24 cellular contexts compared by ENCODE assay signal in genomic region chr3:22523925-22524324, GRCh38.
DNase-seq lines count a peak whose midpoint lies in the region; ATAC-seq, FAIRE-seq and TF ChIP-seq lines count a peak whose summit lies in the region.
"Had no signal": no experiment of that assay in that cellular context is flagged by ENCODE, and none has a peak within 500 bp of the region (broad histone marks: within the 10 kb centered on the region; RNA-seq: fewer than 3 reads in every experiment).

No MANE protein-coding gene starts in this region.

- TF ChIP-seq POLR2A in HepG2 (IDR thresholded peaks at IDR 0.05; ENCODE audit: insufficient read depth in 1 of 2, low read depth in 2 of 2, low read length in 2 of 2) = no peak
- no peak for TF ChIP-seq POLR2A in right lobe of liver (IDR thresholded peaks at IDR 0.05)
- TF ChIP-seq POLR2A in K562 (conservative IDR thresholded peaks at IDR 0.05) = no peak

- in situ Hi-C loops in HepG2 (cut with HindIII; ENCODE audit: extremely low pct_ligation_motif_present, low pct_unique_long_range_greater_than_20kb) (no loop called here), K562 (cut with MboI) (no loop called here)

- no peak for TF ChIP-seq RAD21 in HepG2 (CRISPR knock-in tag; IDR thresholded peaks at IDR 0.05)
- TF ChIP-seq RAD21 in K562 (CRISPR knock-in tag; conservative IDR thresholded peaks at IDR 0.05 in 1 of 2, IDR thresholded peaks at IDR 0.05 in 1 of 2) = no peak

- H3K9ac ChIP-seq in HepG2 (ENCODE audit: insufficient read depth, low read depth, low read length) (no peak overlapping the region), K562 (ENCODE audit: insufficient read depth in 1 of 2, low read depth in 2 of 2, low read length in 2 of 2) (no peak overlapping the region)
- H3K9ac ChIP-seq: BLaER1 had no signal

- H3K79me2 ChIP-seq in HepG2 (ENCODE audit: insufficient read depth, low read length) = no peaks in the 10 kb centered on the region
- no peaks in the 10 kb centered on the region for H3K79me2 ChIP-seq in K562 (ENCODE audit: control insufficient read depth, insufficient read depth, low read length)

- WGBS in HepG2 (ENCODE audit: low lambda C conversion rate) = 19% methylated on average over 3 of the region's 3 CpGs
- WGBS in right lobe of liver (ENCODE audit: insufficient coverage, low coverage, low lambda C conversion rate, missing lambda C conversion rate) = 60% methylated on average over 3 of the region's 3 CpGs
- WGBS in K562 (ENCODE audit: insufficient coverage, low coverage, missing lambda C conversion rate) = 3% methylated on average over 3 of the region's 3 CpGs

- TF ChIP-seq CTCF in HepG2 (CRISPR knock-in tag; IDR thresholded peaks at IDR 0.05) (no peak), right lobe of liver (IDR thresholded peaks at IDR 0.05) (no peak), K562 (IDR thresholded peaks at IDR 0.05 in 2 of 3, conservative IDR thresholded peaks at IDR 0.05 in 1 of 3; ENCODE audit: insufficient read depth in 2 of 3, low read depth in 1 of 3, low read length in 3 of 3) (no peak)

- H3K9me1 ChIP-seq in K562 (ENCODE audit: control insufficient read depth, insufficient read depth, low read length) = no peaks in the 10 kb centered on the region

- POLR2A ChIA-PET in HepG2 (lab: Yijun Ruan, JAX) = no interaction called here
- POLR2A ChIA-PET in K562 (lab: Yijun Ruan, JAX) = no interaction called here

- FAIRE-seq in HepG2 (lab: Jason Lieb, UNC) = no peak
- no peak for FAIRE-seq in K562 (lab: Jason Lieb, UNC)
- FAIRE-seq: GM12878, GM12892, GM18507 had no signal

- no peak for TF ChIP-seq EP300 in HepG2 (IDR thresholded peaks at IDR 0.05; ENCODE audit: low read depth in 2 of 2, low read length in 2 of 2)
- no peak for TF ChIP-seq EP300 in HepG2 (CRISPR knock-in tag; IDR thresholded peaks at IDR 0.05; ENCODE audit: borderline replicate concordance)
- TF ChIP-seq EP300 in K562 (IDR thresholded peaks at IDR 0.05; ENCODE audit: low read length) = no peak

- BruUV-seq in HepG2 (replicated peaks; lab: Mats Ljungman, UMichigan) (no TSS peak), K562 (replicated peaks; lab: Mats Ljungman, UMichigan) (no TSS peak)

- CTCF ChIA-PET in HepG2 (lab: Yijun Ruan, JAX; ENCODE audit: low intra/inter-chr PET ratio, low total read pairs) (no interaction called here), K562 (lab: Yijun Ruan, JAX; ENCODE audit: low intra/inter-chr PET ratio) (no interaction called here)

- H3K4me1 ChIP-seq in HepG2 (ENCODE audit: insufficient read depth, low read length) (no peaks in the 10 kb centered on the region), right lobe of liver (no peaks in the 10 kb centered on the region), K562 (replicated peaks in 1 of 2; ENCODE audit: control insufficient read depth in 2 of 2, insufficient read depth in 2 of 2, low read length in 2 of 2) (no peaks in the 10 kb centered on the region)
- H3K4me1 ChIP-seq: BE2C, BLaER1 had no signal

- H3K9me3 ChIP-seq in HepG2 (ENCODE audit: low read length) (peaks cover 15% of the 10 kb centered on the region), right lobe of liver (no peaks in the 10 kb centered on the region), K562 (replicated peaks; ENCODE audit: control insufficient read depth, insufficient read depth, low read depth, low read length) (no peaks in the 10 kb centered on the region)
- H3K9me3 ChIP-seq: BE2C, BLaER1 had no signal

- H3K36me3 ChIP-seq in HepG2 (replicated peaks in 1 of 2; ENCODE audit: control insufficient read depth in 1 of 2, insufficient read depth in 2 of 2, low read length in 2 of 2) (no peaks in the 10 kb centered on the region), right lobe of liver (no peaks in the 10 kb centered on the region), K562 (ENCODE audit: control insufficient read depth, insufficient read depth, low read length) (no peaks in the 10 kb centered on the region)
- H3K36me3 ChIP-seq: BE2C, BLaER1 had no signal

- ATAC-seq in HepG2 (no peak), right lobe of liver (no peak), K562 (no peak), GM21825 (IDR thresholded peaks at IDR 0.05; ENCODE audit: unreplicated experiment) (no peak)
- ATAC-seq: GM12878 had no signal

- H2AFZ ChIP-seq in HepG2 (ENCODE audit: low read length) = no peak overlapping the region
- H2AFZ ChIP-seq in K562 (ENCODE audit: low read depth, low read length) = no peak overlapping the region

- H3K4me3 ChIP-seq in HepG2 (replicated peaks in 1 of 3; ENCODE audit: insufficient read depth in 1 of 3, low read depth in 2 of 3, low read length in 3 of 3) = no peak overlapping the region
- no peak overlapping the region for H3K4me3 ChIP-seq in right lobe of liver
- no peak overlapping the region for H3K4me3 ChIP-seq in K562
- H3K4me3 ChIP-seq: BLaER1, GM12878 had no signal

- H3K4me2 ChIP-seq in HepG2 (ENCODE audit: low read depth, low read length) = no peak overlapping the region
- no peak overlapping the region for H3K4me2 ChIP-seq in K562 (ENCODE audit: insufficient read depth, low read length)
- H3K4me2 ChIP-seq: BLaER1 had no signal

- DNase-seq in HepG2 (ENCODE audit: low spot score) = no peak
- DNase-seq in right lobe of liver = no peak
- no peak for DNase-seq in K562 (ENCODE audit: extremely low read depth in 1 of 4, low spot score in 3 of 4)
- DNase-seq in NCI-H1436 (lab: John Stamatoyannopoulos, UW) = no peak
- DNase-seq: ACHN; BE2C; C1 segment of cervical spinal cord; CD4-positive, alpha-beta memory T cell; CD4-positive, CD25-positive, alpha-beta regulatory T cell; CD8-positive, alpha-beta memory T cell; COR-L47; DMS 273 treated with DMSO at 0.1 percent for 48 hours; DMS153; DMS53; DMS79; DND-41; EL; GDM1 had no signal

- H4K20me1 ChIP-seq in HepG2 (ENCODE audit: insufficient read depth, low read length) (no peaks in the 10 kb centered on the region), K562 (replicated peaks; ENCODE audit: control insufficient read depth, insufficient read depth, low read length) (no peaks in the 10 kb centered on the region)
- H4K20me1 ChIP-seq: BLaER1 had no signal

- intact Hi-C loops in HepG2 (cut with micrococcal nuclease; ENCODE audit: unreplicated experiment) (no loop called here), right lobe of liver (cut with DNase I) (no loop called here), K562 (cut with micrococcal nuclease) (no loop called here)

- H3K27me3 ChIP-seq in HepG2 (ENCODE audit: control insufficient read depth in 1 of 2, insufficient read depth in 2 of 2, low read length in 2 of 2) (no peaks in the 10 kb centered on the region), right lobe of liver (no peaks in the 10 kb centered on the region), K562 (ENCODE audit: control insufficient read depth in 2 of 2, insufficient read depth in 2 of 2, low read length in 2 of 2) (no peaks in the 10 kb centered on the region)
- H3K27me3 ChIP-seq: BE2C, BLaER1 had no signal

- H3K27ac ChIP-seq in HepG2 (ENCODE audit: extremely low read length, insufficient read depth, low read length) = no peak overlapping the region
- H3K27ac ChIP-seq in right lobe of liver = no peak overlapping the region
- H3K27ac ChIP-seq in K562 (ENCODE audit: extremely low read depth, low read depth, low read length) = no peak overlapping the region
- H3K27ac ChIP-seq: 22Rv1, BLaER1 had no signal

TF ChIP-seq in HepG2, 621 proteins besides CTCF, POLR2A, EP300 and RAD21:
- TF ChIP-seq NFE2L2 (IDR thresholded peaks at IDR 0.05; ENCODE audit: low read length) = peak; percentile 71
- TF ChIP-seq CERS6 (CRISPR knock-in tag; IDR thresholded peaks at IDR 0.05) = no peak
- TF ChIP-seq ISX (CRISPR knock-in tag; conservative IDR thresholded peaks at IDR 0.05) = no peak

TF ChIP-seq in K562, 482 proteins besides CTCF, POLR2A, EP300 and RAD21:
- TF ChIP-seq MAFK (IDR thresholded peaks at IDR 0.05; ENCODE audit: low read length) = peak; percentile 9; the same call in 1 of the 2 replicates
- TF ChIP-seq NFE2 (IDR thresholded peaks at IDR 0.05; ENCODE audit: low read depth) = 0 out of 2 replicates have a peak, but pooled peaks have one; percentile 8
- TF ChIP-seq, protein P1, sequence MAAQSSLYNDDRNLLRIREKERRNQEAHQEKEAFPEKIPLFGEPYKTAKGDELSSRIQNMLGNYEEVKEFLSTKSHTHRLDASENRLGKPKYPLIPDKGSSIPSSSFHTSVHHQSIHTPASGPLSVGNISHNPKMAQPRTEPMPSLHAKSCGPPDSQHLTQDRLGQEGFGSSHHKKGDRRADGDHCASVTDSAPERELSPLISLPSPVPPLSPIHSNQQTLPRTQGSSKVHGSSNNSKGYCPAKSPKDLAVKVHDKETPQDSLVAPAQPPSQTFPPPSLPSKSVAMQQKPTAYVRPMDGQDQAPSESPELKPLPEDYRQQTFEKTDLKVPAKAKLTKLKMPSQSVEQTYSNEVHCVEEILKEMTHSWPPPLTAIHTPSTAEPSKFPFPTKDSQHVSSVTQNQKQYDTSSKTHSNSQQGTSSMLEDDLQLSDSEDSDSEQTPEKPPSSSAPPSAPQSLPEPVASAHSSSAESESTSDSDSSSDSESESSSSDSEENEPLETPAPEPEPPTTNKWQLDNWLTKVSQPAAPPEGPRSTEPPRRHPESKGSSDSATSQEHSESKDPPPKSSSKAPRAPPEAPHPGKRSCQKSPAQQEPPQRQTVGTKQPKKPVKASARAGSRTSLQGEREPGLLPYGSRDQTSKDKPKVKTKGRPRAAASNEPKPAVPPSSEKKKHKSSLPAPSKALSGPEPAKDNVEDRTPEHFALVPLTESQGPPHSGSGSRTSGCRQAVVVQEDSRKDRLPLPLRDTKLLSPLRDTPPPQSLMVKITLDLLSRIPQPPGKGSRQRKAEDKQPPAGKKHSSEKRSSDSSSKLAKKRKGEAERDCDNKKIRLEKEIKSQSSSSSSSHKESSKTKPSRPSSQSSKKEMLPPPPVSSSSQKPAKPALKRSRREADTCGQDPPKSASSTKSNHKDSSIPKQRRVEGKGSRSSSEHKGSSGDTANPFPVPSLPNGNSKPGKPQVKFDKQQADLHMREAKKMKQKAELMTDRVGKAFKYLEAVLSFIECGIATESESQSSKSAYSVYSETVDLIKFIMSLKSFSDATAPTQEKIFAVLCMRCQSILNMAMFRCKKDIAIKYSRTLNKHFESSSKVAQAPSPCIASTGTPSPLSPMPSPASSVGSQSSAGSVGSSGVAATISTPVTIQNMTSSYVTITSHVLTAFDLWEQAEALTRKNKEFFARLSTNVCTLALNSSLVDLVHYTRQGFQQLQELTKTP (IDR thresholded peaks at IDR 0.05; ENCODE audit: low read depth in 1 of 2, partially characterized antibody in 2 of 2) = no peak
TF ChIP-seq in K562: peak in this region for 2.

Comparison
In these comparisons a context has a peak if more than half of its experiments do, and no peak if none do; other contexts are left out.
1. Of the 241 proteins assayed by ChIP-seq in both HepG2 and K562: peak only in HepG2: none; only in K562: MAFK and NFE2; in both: none; in neither: 239.